ENCODE assay signal across 1 cellular context in genomic region chr2:68774569-68775271, GRCh38.
TF ChIP-seq lines count a peak whose summit lies in the region.

No MANE protein-coding gene starts in this region.

TF ChIP-seq in K562, 482 proteins besides CTCF, POLR2A, EP300 and RAD21 (continued from another document and continues in another):
- TF ChIP-seq ZBTB33 (CRISPR knock-in tag; IDR thresholded peaks at IDR 0.05) (no peak), RNF2 (IDR thresholded peaks at IDR 0.05) (peak; percentile 83; the same call in 1 of the 2 replicates), XRCC3 (IDR thresholded peaks at IDR 0.05) (no peak), PRPF4 (IDR thresholded peaks at IDR 0.05; ENCODE audit: insufficient read depth, low read depth, low read length, poor library complexity, severe bottlenecking) (no peak), DDX20 (tag; IDR thresholded peaks at IDR 0.05; ENCODE audit: low read depth) (no peak), TCF7L2 (IDR thresholded peaks at IDR 0.05; ENCODE audit: low read depth, low read length) (no peak), POU5F1 (IDR thresholded peaks at IDR 0.05; ENCODE audit: borderline replicate concordance, low read depth, low read length, partially characterized antibody) (no peak), E2F8 (IDR thresholded peaks at IDR 0.05; ENCODE audit: low read depth, partially characterized antibody) (no peak), ZNF133 (CRISPR knock-in tag; IDR thresholded peaks at IDR 0.05) (no peak), ZNF282 (CRISPR knock-in tag; IDR thresholded peaks at IDR 0.05) (no peak), TAF7 (tag; IDR thresholded peaks at IDR 0.05) (peak; percentile 42; the same call in 1 of the 2 replicates), FOSL1 (tag; conservative IDR thresholded peaks at IDR 0.05) (peak; percentile 49; the same call in 1 of the 2 replicates), ZNF175 (CRISPR knock-in tag; IDR thresholded peaks at IDR 0.05; ENCODE audit: low read depth) (0 out of 2 replicates have a peak, but pooled peaks have one; percentile 62), RBM22 (IDR thresholded peaks at IDR 0.05; ENCODE audit: low read depth, low read length, poor library complexity, severe bottlenecking) (no peak), SAFB (IDR thresholded peaks at IDR 0.05; ENCODE audit: borderline replicate concordance, low read depth, low read length) (no peak), ZNF407 (IDR thresholded peaks at IDR 0.05; ENCODE audit: low read depth) (no peak), YY1 (IDR thresholded peaks at IDR 0.05; ENCODE audit: borderline replicate concordance in 1 of 3, control insufficient read depth in 1 of 3, extremely low read depth in 1 of 3, insufficient read depth in 3 of 3, insufficient read length in 1 of 3, insufficient replicate concordance in 2 of 3, low read depth in 1 of 3, low read length in 2 of 3) (no peak), MCM3 (IDR thresholded peaks at IDR 0.05) (no peak), ZFX (CRISPR knock-in tag; IDR thresholded peaks at IDR 0.05) (peak; percentile 62; the same call in 1 of the 2 replicates), NFRKB (IDR thresholded peaks at IDR 0.05; ENCODE audit: low read depth) (no peak), ZNF23 (CRISPR knock-in tag; IDR thresholded peaks at IDR 0.05) (no peak), ZFP91 (CRISPR knock-in tag; IDR thresholded peaks at IDR 0.05) (no peak), ZNF644 (tag; IDR thresholded peaks at IDR 0.05; ENCODE audit: low read depth) (0 out of 2 replicates have a peak, but pooled peaks have one; percentile 56), FOXA1 (IDR thresholded peaks at IDR 0.05; ENCODE audit: borderline replicate concordance) (no peak), TRIM28 (IDR thresholded peaks at IDR 0.05) (no peak), THAP7 (CRISPR knock-in tag; IDR thresholded peaks at IDR 0.05) (no peak), GABPB2 (CRISPR knock-in tag; conservative IDR thresholded peaks at IDR 0.05) (no peak), KDM2B (CRISPR knock-in tag; IDR thresholded peaks at IDR 0.05) (no peak), NR0B1 (IDR thresholded peaks at IDR 0.05; ENCODE audit: partially characterized antibody) (no peak), ZNF398 (CRISPR knock-in tag; IDR thresholded peaks at IDR 0.05) (no peak), ZNF232 (CRISPR knock-in tag; IDR thresholded peaks at IDR 0.05) (no peak), SMARCC2 (IDR thresholded peaks at IDR 0.05; ENCODE audit: low read depth) (peak; percentile 57; the same call in 1 of the 2 replicates), FOXM1 (IDR thresholded peaks at IDR 0.05; ENCODE audit: low read depth) (no peak), FOXM1 (CRISPR knock-in tag; IDR thresholded peaks at IDR 0.05; ENCODE audit: low read depth) (no peak), NR4A1 (CRISPR knock-in tag; IDR thresholded peaks at IDR 0.05) (no peak), NR4A1 (tag; IDR thresholded peaks at IDR 0.05) (no peak)
- TF ChIP-seq, protein P1, sequence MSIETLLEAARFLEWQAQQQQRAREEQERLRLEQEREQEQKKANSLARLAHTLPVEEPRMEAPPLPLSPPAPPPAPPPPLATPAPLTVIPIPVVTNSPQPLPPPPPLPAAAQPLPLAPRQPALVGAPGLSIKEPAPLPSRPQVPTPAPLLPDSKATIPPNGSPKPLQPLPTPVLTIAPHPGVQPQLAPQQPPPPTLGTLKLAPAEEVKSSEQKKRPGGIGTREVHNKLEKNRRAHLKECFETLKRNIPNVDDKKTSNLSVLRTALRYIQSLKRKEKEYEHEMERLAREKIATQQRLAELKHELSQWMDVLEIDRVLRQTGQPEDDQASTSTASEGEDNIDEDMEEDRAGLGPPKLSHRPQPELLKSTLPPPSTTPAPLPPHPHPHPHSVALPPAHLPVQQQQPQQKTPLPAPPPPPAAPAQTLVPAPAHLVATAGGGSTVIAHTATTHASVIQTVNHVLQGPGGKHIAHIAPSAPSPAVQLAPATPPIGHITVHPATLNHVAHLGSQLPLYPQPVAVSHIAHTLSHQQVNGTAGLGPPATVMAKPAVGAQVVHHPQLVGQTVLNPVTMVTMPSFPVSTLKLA (conservative IDR thresholded peaks at IDR 0.05): 0 out of 4 replicates have a peak, but pooled peaks of 1 of the 2 experiments have one; percentile 12
- TF ChIP-seq, protein P2, sequence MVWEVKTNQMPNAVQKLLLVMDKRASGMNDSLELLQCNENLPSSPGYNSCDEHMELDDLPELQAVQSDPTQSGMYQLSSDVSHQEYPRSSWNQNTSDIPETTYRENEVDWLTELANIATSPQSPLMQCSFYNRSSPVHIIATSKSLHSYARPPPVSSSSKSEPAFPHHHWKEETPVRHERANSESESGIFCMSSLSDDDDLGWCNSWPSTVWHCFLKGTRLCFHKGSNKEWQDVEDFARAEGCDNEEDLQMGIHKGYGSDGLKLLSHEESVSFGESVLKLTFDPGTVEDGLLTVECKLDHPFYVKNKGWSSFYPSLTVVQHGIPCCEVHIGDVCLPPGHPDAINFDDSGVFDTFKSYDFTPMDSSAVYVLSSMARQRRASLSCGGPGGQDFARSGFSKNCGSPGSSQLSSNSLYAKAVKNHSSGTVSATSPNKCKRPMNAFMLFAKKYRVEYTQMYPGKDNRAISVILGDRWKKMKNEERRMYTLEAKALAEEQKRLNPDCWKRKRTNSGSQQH (CRISPR knock-in tag; IDR thresholded peaks at IDR 0.05): 0 out of 2 replicates have a peak, but pooled peaks have one; percentile 52
